Comparison of ENCODE assay signal across 7 cellular contexts in genomic region chr3:183825380-183826161, GRCh38. TPM values are rescaled to one million over a fixed set of nuclear protein-coding genes. Genes with fewer than 3 reads are reported as not detected.
DNase-seq lines count a peak whose midpoint lies in the region; ATAC-seq and TF ChIP-seq lines count a peak whose summit lies in the region.

MAP6D1 (minus strand) TSS chr3:183825577; CDS start chr3:183825547, 30 bp downstream.

- peak within 1 kb of the TSS; percentile 74 for H3K4me3 Mint-ChIP-seq in activated T-cell treated with anti-CD3 and anti-CD28 coated beads, Interleukin-2, amount 50 U/mL, for 24 hours

- TF ChIP-seq EP300 in stomach (IDR thresholded peaks at IDR 0.05): no peak

- no peaks in the 10 kb centered on the region for H3K27me3 ChIP-seq in stomach

- peaks cover 6 to 31% (median 30%) of the 10 kb centered on the region in 4 donors for H3K36me3 ChIP-seq in stomach

- DNase-seq in GM12864 (ENCODE audit: low read depth) (no peak), NCI-H69 (lab: John Stamatoyannopoulos, UW) (peak; percentile 79), mucosa of gallbladder (ENCODE audit: low spot score) (peak; percentile 21), stomach (no peak)
- DNase-seq in activated T-cell treated with anti-CD3 and anti-CD28 coated beads, Interleukin-2, amount 50 U/mL, for 24 hours: peak; percentile 73

- peak; percentile 37 for TF ChIP-seq CTCF in GM12864 (IDR thresholded peaks at IDR 0.05; ENCODE audit: low read depth, low read length, missing control alignments)
- TF ChIP-seq CTCF in stomach (IDR thresholded peaks at IDR 0.05): no peak

- H3K4me3 ChIP-seq in GM12864 (ENCODE audit: low read depth, low read length): peak within 1 kb of the TSS; percentile 62
- peak within 1 kb of the TSS; percentile 60 to 82 (median 67) for H3K4me3 ChIP-seq in stomach

- ATAC-seq in HG02759 (IDR thresholded peaks at IDR 0.05; ENCODE audit: unreplicated experiment) (peak; percentile 72), esophagus mucosa (peak; percentile 60)

- peak within 1 kb of the TSS in 2 of 5 donors; percentile 55 to 56 for H3K27ac ChIP-seq in stomach

- no peaks in the 10 kb centered on the region for H3K27me3 Mint-ChIP-seq in activated T-cell treated with anti-CD3 and anti-CD28 coated beads, Interleukin-2, amount 50 U/mL, for 24 hours

- no peaks in the 10 kb centered on the region for H3K9me3 ChIP-seq in stomach

- peaks cover 8 to 22% (median 17%) of the 10 kb centered on the region in 4 donors for H3K4me1 ChIP-seq in stomach

- H3K4me1 Mint-ChIP-seq in activated T-cell treated with anti-CD3 and anti-CD28 coated beads, Interleukin-2, amount 50 U/mL, for 24 hours (ENCODE audit: low read depth): peaks cover 17% of the 10 kb centered on the region

- H3K9me3 Mint-ChIP-seq in activated T-cell treated with anti-CD3 and anti-CD28 coated beads, Interleukin-2, amount 50 U/mL, for 24 hours: no peaks in the 10 kb centered on the region

- peaks cover 34% of the 10 kb centered on the region for H3K36me3 Mint-ChIP-seq in activated T-cell treated with anti-CD3 and anti-CD28 coated beads, Interleukin-2, amount 50 U/mL, for 24 hours (ENCODE audit: low read depth)

- WGBS in stomach, 5 donors: 3 to 11% (median 4%) methylated on average over 8 to 82 of the region's 82 CpGs

- no peak for TF ChIP-seq POLR2A in stomach (IDR thresholded peaks at IDR 0.05)

- H3K27ac Mint-ChIP-seq in activated T-cell treated with anti-CD3 and anti-CD28 coated beads, Interleukin-2, amount 50 U/mL, for 24 hours: peak within 1 kb of the TSS; percentile 80

- intact Hi-C loops in stomach (cut with DNase I; ENCODE audit: low total_unique reads): no loop called here

RNA-seq across cellular contexts. Expression of gene MAP6D1, which starts in this region (rescaled TPM):
- total RNA-seq in esophagus mucosa (2.0 TPM), mucosa of gallbladder (1.1 TPM), stomach (under 1 TPM in 1 of 5 donors, not detected in 4; 0.58 TPM)
- 1 to 10 TPM in 1 of 3 donors, under 1 TPM in 1, not detected in 1; 0.25 to 1.0 TPM for polyA plus RNA-seq in stomach

Comparison
In these comparisons a context has a peak if more than half of its experiments do, and no peak if none do; other contexts are left out.
1. DNase-seq: peak in NCI-H69 (single experiment), activated T-cell treated with anti-CD3 and anti-CD28 coated beads, Interleukin-2, amount 50 U/mL, for 24 hours (single experiment) and mucosa of gallbladder (single experiment); none in GM12864 (single experiment) and stomach (single experiment).